In the genomic region with DNA sequence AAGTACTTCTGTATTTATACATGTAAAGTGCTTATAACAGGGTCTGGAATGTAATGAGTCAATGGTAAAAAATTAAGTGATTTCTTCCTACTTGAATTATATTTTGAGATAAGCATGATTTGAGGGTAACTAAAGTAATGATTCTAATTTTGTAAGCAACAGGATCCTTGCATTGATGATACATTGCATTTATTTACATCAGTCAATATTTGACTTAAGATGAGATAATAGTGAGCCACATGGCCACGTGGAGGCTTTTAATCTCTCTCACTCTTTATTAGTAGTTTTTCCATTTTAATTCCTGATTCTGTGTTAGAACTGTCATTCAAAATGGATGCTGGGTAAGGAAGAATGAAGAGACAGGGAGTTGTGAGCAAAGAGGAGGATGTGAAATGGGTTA, we compare ENCODE assay signal across 24 cellular contexts.
"Had no signal": no experiment of that assay in that cellular context is flagged by ENCODE, and none has a peak within 500 bp of the region (broad histone marks: within the 10 kb centered on the region; RNA-seq: fewer than 3 reads in every experiment).

No MANE protein-coding gene starts in this region.

- H3K27me3 ChIP-seq: body of pancreas, colonic mucosa, right atrium auricular region had no signal

- ATAC-seq: body of pancreas; mucosa of descending colon; naive thymus-derived CD4-positive, alpha-beta T cell had no signal

- H3K9me3 ChIP-seq: body of pancreas, prostate gland had no signal

- DNase-seq: activated B cell treated with CpG ODN at 0.5 μM for 24 hours; activated CD4-positive, alpha-beta memory T cell treated with anti-CD3 and anti-CD28 coated beads for 36 hours; activated CD4-positive, alpha-beta T cell treated with anti-CD3 and anti-CD28 coated beads for 4 hours; activated gamma-delta T cell treated with Interleukin-2 at 50 U/mL for 16 hours; activated naive CD8-positive, alpha-beta T cell treated with anti-CD3 and anti-CD28 coated beads for 36 hours; activated T-cell treated with anti-CD3 and anti-CD28 coated beads for 4 hours; amygdala; body of pancreas; caudate nucleus; colonic mucosa; erythroblast; head of caudate nucleus; kidney glomerular epithelial cell; left ventricle myocardium inferior; mucosa of descending colon; naive thymus-derived CD4-positive, alpha-beta T cell; stimulated activated CD4-positive, alpha-beta T cell treated with anti-CD3 and anti-CD28 coated beads, Interleukin-15, amount 100 ng/mL, for 24 hours; stimulated activated CD4-positive, alpha-beta T cell treated with anti-CD3 and anti-CD28 coated beads, Interleukin-2, amount 100 ng/mL, for 48 hours; T-helper 1 cell; T-helper 9 cell; trophoblast cell had no signal

- H3K27ac ChIP-seq: body of pancreas, colonic mucosa, left ventricle myocardium inferior, prostate gland, right atrium auricular region, skin epidermis had no signal

- H3K36me3 ChIP-seq: colonic mucosa, left ventricle myocardium inferior, prostate gland, right atrium auricular region had no signal

- H3K4me3 ChIP-seq: body of pancreas, colonic mucosa, left ventricle myocardium inferior, mucosa of descending colon, prostate gland, right atrium auricular region, skin epidermis had no signal

- H3K4me1 ChIP-seq: body of pancreas, colonic mucosa, left ventricle myocardium inferior, prostate gland, right atrium auricular region had no signal
